ENCODE assay signal across 7 cellular contexts in the genomic region with DNA sequence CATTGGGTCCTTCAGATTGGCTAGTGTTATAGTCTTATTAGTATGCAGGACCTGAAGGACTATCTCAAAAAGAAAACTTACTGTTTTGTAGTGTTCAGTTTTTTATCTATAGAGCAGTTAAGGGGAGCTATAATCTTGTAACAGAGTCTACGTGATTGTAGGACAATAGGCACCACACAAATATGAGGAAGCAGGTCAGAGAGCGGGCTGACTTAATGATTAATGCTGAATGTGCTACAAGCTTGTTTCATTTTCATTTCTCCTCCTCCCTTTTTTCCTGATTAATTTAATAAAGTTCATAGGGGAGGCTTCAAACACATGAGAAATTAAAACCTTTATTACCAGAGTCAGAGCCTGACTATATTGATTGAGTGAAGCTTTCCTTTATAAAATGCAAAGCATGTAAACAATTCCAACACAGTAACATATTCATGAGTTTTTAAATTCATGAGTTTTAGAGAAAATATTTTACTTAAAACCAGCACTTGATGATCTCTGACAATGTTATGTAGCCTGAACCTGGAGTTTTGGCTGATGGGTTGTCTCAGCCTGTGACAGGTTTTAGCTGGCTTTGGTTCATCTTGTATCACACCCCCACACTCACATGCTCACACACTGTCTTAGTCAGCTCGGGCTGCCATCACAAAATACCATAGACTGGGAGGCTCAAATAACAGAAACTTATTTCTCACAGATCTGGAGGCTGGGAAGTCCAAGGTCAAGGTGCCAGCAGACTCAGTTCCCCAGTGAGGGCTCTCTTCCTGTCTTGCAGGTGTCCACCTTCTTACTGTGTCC. TPM values are rescaled to one million over a fixed set of nuclear protein-coding genes. Genes with fewer than 3 reads are reported as not detected.
DNase-seq lines count a peak whose midpoint lies in the region; ATAC-seq, FAIRE-seq and TF ChIP-seq lines count a peak whose summit lies in the region.
"Not testable (repeated sequence)": the region's sequence is repeated elsewhere in the genome, so short reads cannot be mapped to it uniquely, and the experiment has no call there.

No MANE protein-coding gene starts in this region.

- H3K27ac ChIP-seq in HEK293 (ENCODE audit: extremely low read depth, low read depth, low read length): not testable (repeated sequence)

- H3K4me1 ChIP-seq in HEK293 (ENCODE audit: control insufficient read depth, insufficient read depth, low read length): not testable (repeated sequence)

- not testable (repeated sequence) for TF ChIP-seq CTCF in HEK293 (tag by site-specific recombination; IDR thresholded peaks at IDR 0.05); activated CD8-positive, alpha-beta T cell treated with anti-CD3 and anti-CD28 coated beads for 36 hours (IDR thresholded peaks at IDR 0.05); bronchial epithelial cell (IDR thresholded peaks at IDR 0.05; ENCODE audit: insufficient read depth, low read length, severe bottlenecking); fibroblast of villous mesenchyme (IDR thresholded peaks at IDR 0.05; ENCODE audit: insufficient read depth, low read depth, low read length); mesothelial cell of epicardium (IDR thresholded peaks at IDR 0.05; ENCODE audit: unreplicated experiment)

- peaks cover 22% of the 10 kb centered on the region for H3K9me3 Mint-ChIP-seq in activated CD8-positive, alpha-beta T cell treated with anti-CD3 and anti-CD28 coated beads for 36 hours
- peaks cover 46% of the 10 kb centered on the region for H3K9me3 Mint-ChIP-seq in mesothelial cell of epicardium

- not testable (repeated sequence) for H3K4me3 Mint-ChIP-seq in activated CD8-positive, alpha-beta T cell treated with anti-CD3 and anti-CD28 coated beads for 36 hours; mesothelial cell of epicardium

- DNase-seq in CD1c-positive myeloid dendritic cell (ENCODE audit: extremely low spot score): peak; percentile 17
- peak; percentile 11 for DNase-seq in activated CD8-positive, alpha-beta T cell treated with anti-CD3 and anti-CD28 coated beads for 36 hours
- DNase-seq in bronchial epithelial cell (ENCODE audit: low read depth): peak; percentile 44
- peak; percentile 43 for DNase-seq in fibroblast of villous mesenchyme (ENCODE audit: low read depth)
- DNase-seq in mesothelial cell of epicardium (ENCODE audit: low spot score in 2 of 2, unreplicated experiment in 2 of 2): not testable (repeated sequence)
- peak; percentile 3 for DNase-seq in putamen (ENCODE audit: low spot score)

- not testable (repeated sequence) for H3K9me3 ChIP-seq in HEK293 (ENCODE audit: control insufficient read depth, insufficient read depth, low read depth, low read length)

- H3K27me3 ChIP-seq in bronchial epithelial cell (ENCODE audit: control insufficient read depth, insufficient read depth, low read length): not testable (repeated sequence)

- not testable (repeated sequence) for ATAC-seq in activated CD8-positive, alpha-beta T cell treated with anti-CD3 and anti-CD28 coated beads for 36 hours

- intact Hi-C loops in activated CD8-positive, alpha-beta T cell treated with anti-CD3 and anti-CD28 coated beads for 36 hours (cut with micrococcal nuclease): not testable (repeated sequence)

- not testable (repeated sequence) for H3K27me3 Mint-ChIP-seq in activated CD8-positive, alpha-beta T cell treated with anti-CD3 and anti-CD28 coated beads for 36 hours; mesothelial cell of epicardium (ENCODE audit: low read depth)

- H3K36me3 Mint-ChIP-seq in activated CD8-positive, alpha-beta T cell treated with anti-CD3 and anti-CD28 coated beads for 36 hours (ENCODE audit: low read depth): peaks cover 16% of the 10 kb centered on the region
- H3K36me3 Mint-ChIP-seq in mesothelial cell of epicardium: peaks cover 30% of the 10 kb centered on the region

- not testable (repeated sequence) for FAIRE-seq in bronchial epithelial cell (lab: Jason Lieb, UNC)

- not testable (repeated sequence) for H3K4me3 ChIP-seq in HEK293 (ENCODE audit: low read depth, low read length); bronchial epithelial cell (ENCODE audit: low read depth, low read length); fibroblast of villous mesenchyme (ENCODE audit: low read depth, low read length)

- CTCF ChIA-PET in HEK293 (lab: Yijun Ruan, JAX); activated CD8-positive, alpha-beta T cell treated with anti-CD3 and anti-CD28 coated beads for 36 hours (lab: Charles Lee): not testable (repeated sequence)

- POLR2A ChIA-PET in HEK293 (lab: Yijun Ruan, JAX); activated CD8-positive, alpha-beta T cell treated with anti-CD3 and anti-CD28 coated beads for 36 hours (lab: Charles Lee): not testable (repeated sequence)

- H3K4me1 Mint-ChIP-seq in activated CD8-positive, alpha-beta T cell treated with anti-CD3 and anti-CD28 coated beads for 36 hours (ENCODE audit: low read depth); mesothelial cell of epicardium: not testable (repeated sequence)

- peak overlapping the region; percentile 56 for H3K27ac Mint-ChIP-seq in activated CD8-positive, alpha-beta T cell treated with anti-CD3 and anti-CD28 coated beads for 36 hours
- H3K27ac Mint-ChIP-seq in mesothelial cell of epicardium: peak overlapping the region; percentile 47

- not testable (repeated sequence) for H3K36me3 ChIP-seq in HEK293 (ENCODE audit: control insufficient read depth in 2 of 2, insufficient read depth in 1 of 2, low read length in 2 of 2); bronchial epithelial cell (ENCODE audit: control insufficient read depth, insufficient read depth, low read length)

TF ChIP-seq in HEK293, 187 proteins besides CTCF, POLR2A, EP300 and RAD21:
- TF ChIP-seq ZNF596 (tag by site-specific recombination; IDR thresholded peaks at IDR 0.05): 0 out of 2 replicates have a peak, but pooled peaks have one; percentile 38

RNA-seq across cellular contexts. Expression of a gene that starts 38.5 kb away (rescaled TPM):
- total RNA-seq in activated CD8-positive, alpha-beta T cell treated with anti-CD3 and anti-CD28 coated beads for 36 hours: 10 to 100 TPM; 26.3 to 26.7 TPM
- total RNA-seq in bronchial epithelial cell (4.2 and 4.6 TPM in 2 replicates), fibroblast of villous mesenchyme (1.6 and 1.7 TPM in 2 replicates), mesothelial cell of epicardium (13.8 to 15.0 TPM (median 14.6 TPM) in 3 replicates)
